In genomic region chr1:8604041-8604942, GRCh38 we compare ENCODE assay signal across 9 cellular contexts.
A peak's percentile ranks its signal among the peaks of the same experiment; 100 is the strongest.
DNase-seq lines count a peak whose midpoint lies in the region; ATAC-seq, FAIRE-seq and TF ChIP-seq lines count a peak whose summit lies in the region.
"Had no signal": no experiment of that assay in that cellular context is flagged by ENCODE, and none has a peak within 500 bp of the region (broad histone marks: within the 10 kb centered on the region; RNA-seq: fewer than 3 reads in every experiment).

No MANE protein-coding gene starts in this region.

- H3K36me3 Mint-ChIP-seq in activated naive CD8-positive, alpha-beta T cell treated with anti-CD3 and anti-CD28 coated beads, Interleukin-2, amount 10 ng/mL, durations not matched to agents 7 days and 5 days, result peaks cover 8% of the 10 kb centered on the region

- H3K9me3 Mint-ChIP-seq in activated naive CD8-positive, alpha-beta T cell treated with anti-CD3 and anti-CD28 coated beads, Interleukin-2, amount 10 ng/mL, durations not matched to agents 7 days and 5 days, result peaks cover 3% of the 10 kb centered on the region

- no peaks in the 10 kb centered on the region for H3K27me3 ChIP-seq in foreskin keratinocyte

- no peaks in the 10 kb centered on the region for H3K27me3 Mint-ChIP-seq in activated naive CD8-positive, alpha-beta T cell treated with anti-CD3 and anti-CD28 coated beads, Interleukin-2, amount 10 ng/mL, durations not matched to agents 7 days and 5 days

- no peaks in the 10 kb centered on the region for H3K4me1 ChIP-seq in foreskin keratinocyte

- DNase-seq in ACHN (peak; percentile 15), GM19239 (ENCODE audit: insufficient read length, low spot score) (peak; percentile 36), MV-4-11 (lab: John Stamatoyannopoulos, UW) (no peak), GF-D8 (lab: John Stamatoyannopoulos, UW) (no peak), HuH-7 (ENCODE audit: low spot score) (no peak), foreskin keratinocyte (no peak)
- DNase-seq in activated naive CD8-positive, alpha-beta T cell treated with anti-CD3 and anti-CD28 coated beads, Interleukin-2, amount 10 ng/mL, durations not matched to agents 7 days and 5 days, result no peak
- DNase-seq: SIG-M5 had no signal

- in situ Hi-C loops in ACHN (cut with HindIII; ENCODE audit: low pct_ligation_motif_present, low pct_unique_long_range_greater_than_20kb, low sequenced_read_pairs), result no loop called here

- FAIRE-seq in GM19239 (lab: Jason Lieb, UNC), result peak; percentile 89

- POLR2A ChIA-PET in activated naive CD8-positive, alpha-beta T cell treated with anti-CD3 and anti-CD28 coated beads, Interleukin-2, amount 10 ng/mL, durations not matched to agents 7 days and 5 days (lab: Charles Lee), result interaction anchor here (0.7 to 0.8 kb wide), 3 partner anchors 72 to 269 kb away, joined by 3 to 4 read pairs (median 4); no protein-coding TSS in a partner anchor

- ATAC-seq in HG03159 (IDR thresholded peaks at IDR 0.05; ENCODE audit: unreplicated experiment) (peak; percentile 82), foreskin keratinocyte (no peak)
- ATAC-seq in activated naive CD8-positive, alpha-beta T cell treated with anti-CD3 and anti-CD28 coated beads, Interleukin-2, amount 10 ng/mL, durations not matched to agents 7 days and 5 days (ENCODE audit: low read depth), result peak; percentile 84

- peak overlapping the region; percentile 70 for H3K4me3 Mint-ChIP-seq in activated naive CD8-positive, alpha-beta T cell treated with anti-CD3 and anti-CD28 coated beads, Interleukin-2, amount 10 ng/mL, durations not matched to agents 7 days and 5 days

- H3K27ac Mint-ChIP-seq in activated naive CD8-positive, alpha-beta T cell treated with anti-CD3 and anti-CD28 coated beads, Interleukin-2, amount 10 ng/mL, durations not matched to agents 7 days and 5 days, result peak overlapping the region; percentile 85

- H3K4me1 Mint-ChIP-seq in activated naive CD8-positive, alpha-beta T cell treated with anti-CD3 and anti-CD28 coated beads, Interleukin-2, amount 10 ng/mL, durations not matched to agents 7 days and 5 days, result peaks cover 27% of the 10 kb centered on the region

- H3K27ac ChIP-seq in foreskin keratinocyte, result no peak overlapping the region

- TF ChIP-seq CTCF in foreskin keratinocyte (conservative IDR thresholded peaks at IDR 0.05), result no peak

Comparison
In these comparisons a context has a peak if more than half of its experiments do, and no peak if none do; other contexts are left out.
1. DNase-seq: peak in ACHN (single experiment) and GM19239 (single experiment); none in activated naive CD8-positive, alpha-beta T cell treated with anti-CD3 and anti-CD28 coated beads, Interleukin-2, amount 10 ng/mL, durations not matched to agents 7 days and 5 days (single experiment), MV-4-11 (single experiment), GF-D8 (single experiment), HuH-7 (single experiment) and foreskin keratinocyte (0 of 2).